Comparison of ENCODE assay signal across 8 cellular contexts in the genomic region with DNA sequence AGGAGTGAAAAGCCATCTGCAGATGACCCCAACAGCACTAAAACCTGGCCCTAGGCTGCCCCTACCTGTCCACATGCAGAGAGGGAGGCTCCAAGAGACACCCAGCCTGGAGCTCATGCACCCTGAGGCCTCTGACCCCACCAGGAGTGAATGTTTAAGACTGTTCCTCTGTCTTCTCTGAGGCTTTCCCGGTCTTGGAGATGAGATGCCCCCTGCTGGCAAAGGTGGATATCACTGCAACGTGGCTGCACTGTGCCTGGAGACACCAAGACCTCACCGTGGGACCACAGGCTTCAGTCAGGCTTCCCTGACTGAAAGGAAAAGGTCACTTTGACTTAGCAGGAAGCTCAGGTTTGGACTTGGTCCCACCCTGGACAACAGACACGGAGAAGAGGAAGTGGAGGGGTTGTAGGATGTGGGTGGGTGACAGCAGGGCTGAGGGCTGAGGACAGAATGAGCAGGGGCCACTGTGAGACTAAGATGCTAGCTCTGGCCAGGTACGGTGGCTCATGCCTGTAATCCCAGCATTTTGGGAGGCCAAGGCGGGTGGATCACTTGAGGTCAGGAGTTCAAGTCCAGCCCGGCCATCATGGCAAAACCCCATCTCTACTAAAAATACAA.
DNase-seq lines count a peak whose midpoint lies in the region; ATAC-seq and TF ChIP-seq lines count a peak whose summit lies in the region.
"Not testable (repeated sequence)": the region's sequence is repeated elsewhere in the genome, so short reads cannot be mapped to it uniquely, and the experiment has no call there.

No MANE protein-coding gene starts in this region.

- DNase-seq in AG20443 (ENCODE audit: low spot score), result peak; percentile 57
- DNase-seq in NCI-H226, result peak; percentile 3
- peak; percentile 55 for DNase-seq in activated CD4-positive, CD25-positive, alpha-beta regulatory T cell treated with anti-CD3 and anti-CD28 coated beads, Interleukin-2, amount 50 U/mL, for 72 hours
- peak; percentile 61 for DNase-seq in brain microvascular endothelial cell
- DNase-seq in inferior parietal cortex (ENCODE audit: extremely low spot score), result peak; percentile 13
- DNase-seq in stimulated activated CD4-positive, alpha-beta T cell treated with anti-CD3 and anti-CD28 coated beads, Interleukin-12 subunit alpha, Interleukin-12 subunit beta, amount 100 ng/mL, for 48 hours (ENCODE audit: low read depth in 2 of 3, low spot score in 1 of 3), result peak; percentile 31 to 67 (median 44)

- not testable (repeated sequence) for H3K4me3 ChIP-seq in brain microvascular endothelial cell (ENCODE audit: low read depth, low read length)

- H3K36me3 ChIP-seq in brain microvascular endothelial cell (replicated peaks), result not testable (repeated sequence)

- in situ Hi-C loops in brain microvascular endothelial cell (cut with HindIII; ENCODE audit: low pct_ligation_motif_present, low sequenced_read_pairs), result not testable (repeated sequence)

- ATAC-seq in GM18873 (IDR thresholded peaks at IDR 0.05; ENCODE audit: low FRiP score, unreplicated experiment), result peak; percentile 61
- peak; percentile 77 for ATAC-seq in HG03064 (IDR thresholded peaks at IDR 0.05; ENCODE audit: low read depth, unreplicated experiment)

- peak; percentile 71 for TF ChIP-seq CTCF in brain microvascular endothelial cell (IDR thresholded peaks at IDR 0.05; ENCODE audit: low read depth, low read length, missing control alignments)

- H3K27me3 ChIP-seq in brain microvascular endothelial cell (replicated peaks), result not testable (repeated sequence)

- not testable (repeated sequence) for H3K27ac ChIP-seq in brain microvascular endothelial cell

Comparison
In these comparisons a context has a peak if more than half of its experiments do, and no peak if none do; other contexts are left out.
1. DNase-seq: peak in every context shown above with its lines; median percentile 61 in brain microvascular endothelial cell; 57 in AG20443; 55 in activated CD4-positive, CD25-positive, alpha-beta regulatory T cell treated with anti-CD3 and anti-CD28 coated beads, Interleukin-2, amount 50 U/mL, for 72 hours; 44 in stimulated activated CD4-positive, alpha-beta T cell treated with anti-CD3 and anti-CD28 coated beads, Interleukin-12 subunit alpha, Interleukin-12 subunit beta, amount 100 ng/mL, for 48 hours; 13 in inferior parietal cortex; 3 in NCI-H226.